Comparison of ENCODE assay signal across 8 cellular contexts in the genomic region with DNA sequence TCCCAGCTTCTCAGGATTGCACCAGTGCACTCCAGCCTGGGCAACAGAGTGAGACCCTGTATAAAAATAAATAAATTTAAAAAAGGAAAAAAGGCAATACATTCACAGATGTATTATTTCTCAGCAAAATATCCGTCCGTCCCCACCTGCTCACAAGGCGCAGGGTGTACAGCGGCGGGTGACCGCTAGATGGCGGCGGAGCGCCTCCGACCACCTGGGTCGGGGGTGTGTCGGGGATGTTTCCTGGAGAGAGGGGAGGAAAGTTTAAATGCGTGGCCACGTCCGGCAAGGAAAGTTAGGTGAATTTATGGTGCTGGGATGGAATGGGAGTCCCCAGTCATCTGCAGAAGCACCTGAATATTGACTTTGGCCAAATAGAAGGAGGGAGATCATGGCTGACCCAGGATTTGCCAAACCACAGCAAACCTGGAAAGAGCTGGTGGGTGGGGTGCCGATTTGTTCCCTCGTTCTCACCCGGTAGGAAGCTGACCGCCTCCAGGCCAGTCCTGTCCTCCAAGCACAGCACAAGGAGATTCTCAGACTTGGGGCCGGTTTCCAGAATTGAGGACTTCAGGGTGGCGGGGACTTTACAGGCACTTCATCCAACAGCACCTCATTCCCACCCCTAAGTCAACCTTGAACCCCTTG.
A peak's percentile ranks its signal among the peaks of the same experiment; 100 is the strongest.
DNase-seq lines count a peak whose midpoint lies in the region; ATAC-seq and TF ChIP-seq lines count a peak whose summit lies in the region.

No MANE protein-coding gene starts in this region.

- TF ChIP-seq CTCF in LNCaP clone FGC (IDR thresholded peaks at IDR 0.05; ENCODE audit: control insufficient read depth, extremely low read depth, insufficient read depth) (peak; percentile 97), chondrocyte (IDR thresholded peaks at IDR 0.05) (peak; percentile 98), lung (IDR thresholded peaks at IDR 0.05; ENCODE audit: control extremely low read depth, extremely low read depth) (peak; percentile 48)

- ATAC-seq in lung (ENCODE audit: insufficient read depth, low FRiP score) (no peak), HG02623 (IDR thresholded peaks at IDR 0.05; ENCODE audit: unreplicated experiment) (no peak)

- H3K9me3 ChIP-seq in lung (ENCODE audit: control insufficient read depth in 2 of 2, insufficient read depth in 1 of 2, low read length in 1 of 2): no peaks in the 10 kb centered on the region

- DNase-seq in DMS153 treated with DMSO at 0.1 percent for 48 hours (lab: John Stamatoyannopoulos, UW; ENCODE audit: unreplicated experiment) (peak; percentile 0), DMS153 (lab: John Stamatoyannopoulos, UW) (no peak), LNCaP clone FGC (ENCODE audit: low read depth) (no peak), chondrocyte (ENCODE audit: low spot score) (no peak), lung (ENCODE audit: low spot score) (peak; percentile 47)
- peak; percentile 78 for DNase-seq in activated CD4-positive, CD25-positive, alpha-beta regulatory T cell treated with anti-CD3 and anti-CD28 coated beads, Interleukin-2, amount 50 U/mL, for 72 hours
- peak; percentile 27 to 40 for DNase-seq in stimulated activated CD8-positive, alpha-beta memory T cell treated with anti-CD3 and anti-CD28 coated beads, Interleukin-2, amount 100 ng/mL, for 1 hour (ENCODE audit: low read depth in 2 of 2)

- peaks cover 2% of the 10 kb centered on the region for H3K36me3 Mint-ChIP-seq in chondrocyte (ENCODE audit: low read depth)

- H3K27ac ChIP-seq in lung (ENCODE audit: low read depth in 1 of 2, low read length in 1 of 2): no peak overlapping the region

- no peak overlapping the region for H3K27ac Mint-ChIP-seq in chondrocyte (ENCODE audit: unreplicated experiment)

- H3K27me3 Mint-ChIP-seq in chondrocyte (ENCODE audit: low read depth): peaks cover 41% of the 10 kb centered on the region

- peaks cover 19% of the 10 kb centered on the region for H3K4me1 Mint-ChIP-seq in chondrocyte (ENCODE audit: low read depth)

- no peaks in the 10 kb centered on the region for H3K36me3 ChIP-seq in lung (ENCODE audit: control insufficient read depth in 2 of 2, insufficient read depth in 2 of 2, low read length in 2 of 2)

- H3K4me3 Mint-ChIP-seq in chondrocyte (ENCODE audit: unreplicated experiment): no peak overlapping the region

- H3K4me1 ChIP-seq in lung (ENCODE audit: control insufficient read depth in 2 of 2, insufficient read depth in 2 of 2, low read length in 2 of 2): peaks cover 0 to 11% of the 10 kb centered on the region in 2 donors

- no peaks in the 10 kb centered on the region for H3K27me3 ChIP-seq in lung (ENCODE audit: control insufficient read depth, insufficient read depth)

- WGBS in lung, 2 donors: 13 to 14% methylated on average over 21 of the region's 21 CpGs

- no peak overlapping the region for H3K4me3 ChIP-seq in LNCaP clone FGC (ENCODE audit: low read depth, low read length)
- no peak overlapping the region for H3K4me3 ChIP-seq in lung

- H3K9me3 Mint-ChIP-seq in chondrocyte (ENCODE audit: low read depth): no peaks in the 10 kb centered on the region

Comparison
In these comparisons a context has a peak if more than half of its experiments do, and no peak if none do; other contexts are left out.
1. DNase-seq: peak in DMS153 treated with DMSO at 0.1 percent for 48 hours (single experiment), activated CD4-positive, CD25-positive, alpha-beta regulatory T cell treated with anti-CD3 and anti-CD28 coated beads, Interleukin-2, amount 50 U/mL, for 72 hours (single experiment), lung (single experiment) and stimulated activated CD8-positive, alpha-beta memory T cell treated with anti-CD3 and anti-CD28 coated beads, Interleukin-2, amount 100 ng/mL, for 1 hour (2 of 2); none in DMS153 (single experiment), LNCaP clone FGC (single experiment) and chondrocyte (single experiment).
2. CTCF ChIP-seq: peak in every context shown above with its lines; median percentile 98 in chondrocyte; 97 in LNCaP clone FGC; 48 in lung.